In the genomic region with DNA sequence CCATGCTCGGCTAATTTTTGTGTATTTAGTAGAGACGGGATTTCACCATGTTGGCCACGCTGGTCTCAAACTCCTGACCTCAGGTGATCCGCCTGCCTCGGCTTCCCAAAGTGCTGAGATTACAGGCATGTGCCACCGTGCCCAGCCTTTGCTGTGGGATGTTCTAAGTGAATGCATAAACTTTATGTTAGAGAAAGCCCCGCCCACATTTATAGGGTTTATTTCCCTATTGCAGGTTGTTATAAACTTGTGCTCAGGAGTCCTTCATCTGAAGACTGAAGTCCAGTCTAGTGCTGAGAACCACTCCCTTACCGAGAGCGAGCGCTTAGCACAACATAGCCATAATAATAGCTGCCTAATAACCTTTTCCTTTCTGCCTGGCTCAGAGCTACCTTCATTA, we compare ENCODE assay signal across 23 cellular contexts.
A peak's percentile ranks its signal among the peaks of the same experiment; 100 is the strongest.
DNase-seq lines count a peak whose midpoint lies in the region; ATAC-seq and TF ChIP-seq lines count a peak whose summit lies in the region.
"Had no signal": no experiment of that assay in that cellular context is flagged by ENCODE, and none has a peak within 500 bp of the region (broad histone marks: within the 10 kb centered on the region; RNA-seq: fewer than 3 reads in every experiment).

No MANE protein-coding gene starts in this region.

- DNase-seq in NCI-H82 (lab: John Stamatoyannopoulos, UW) (peak; percentile 51), NCI-H82 treated with DMSO at 0.1 percent for 48 hours (lab: John Stamatoyannopoulos, UW; ENCODE audit: unreplicated experiment) (no peak), colonic mucosa (peak; percentile 86), mammary epithelial cell (no peak), progenitor cell of endocrine pancreas (ENCODE audit: low spot score, unreplicated experiment) (no peak), HuH-7.5 (ENCODE audit: low spot score) (no peak)
- DNase-seq: Calu3; CD4-positive, alpha-beta memory T cell; DMS153; HFFc6; KG1; NCI-H1092 treated with DMSO at 0.1 percent for 48 hours; NCI-H1436 treated with DMSO at 0.1 percent for 48 hours; NCI-H1930; NCI-H510A; OCI-M1; RPMI8226; SHP77 had no signal

- in situ Hi-C loops in mammary epithelial cell (cut with MboI; ENCODE audit: low sequenced_read_pairs in 2 of 2): no loop called here

- ATAC-seq in GM18861 (IDR thresholded peaks at IDR 0.05; ENCODE audit: unreplicated experiment): no peak
- ATAC-seq: HepG2 had no signal

- no peak overlapping the region for H2AFZ ChIP-seq in mammary epithelial cell (ENCODE audit: low read depth, low read length)

- 92% methylated on average over 10 of the region's 10 CpGs for WGBS in mammary epithelial cell (ENCODE audit: low coverage, missing lambda C conversion rate)

- H4K20me1 ChIP-seq in mammary epithelial cell (ENCODE audit: insufficient read depth, low read length): no peaks in the 10 kb centered on the region
- H4K20me1 ChIP-seq: BLaER1 treated with 17β-estradiol and CSF1 and Interleukin-3, amounts not matched to agents 10 nM and 100 nM had no signal

- H3K9me3 Mint-ChIP-seq in progenitor cell of endocrine pancreas (ENCODE audit: low read depth): no peaks in the 10 kb centered on the region
- H3K9me3 Mint-ChIP-seq: CD4-positive, alpha-beta memory T cell; HFFc6 had no signal

- H3K27ac ChIP-seq in colonic mucosa (peak overlapping the region; percentile 67), mucosa of rectum (ENCODE audit: low read depth in 2 of 2, low read length in 2 of 2) (peak overlapping the region; percentile 81 to 86), mammary epithelial cell (ENCODE audit: insufficient read depth, low read depth, low read length) (no peak overlapping the region)
- H3K27ac ChIP-seq: 22Rv1; BLaER1 treated with 17β-estradiol and CSF1 and Interleukin-3, amounts not matched to agents 10 nM and 100 nM had no signal

- H3K27ac Mint-ChIP-seq in progenitor cell of endocrine pancreas: no peak overlapping the region
- H3K27ac Mint-ChIP-seq: HFFc6 had no signal

- H3K4me1 ChIP-seq in colonic mucosa: peaks cover 3% of the 10 kb centered on the region
- H3K4me1 ChIP-seq in mucosa of rectum (ENCODE audit: control insufficient read depth in 2 of 2, insufficient read depth in 2 of 2, low read length in 2 of 2): peaks cover 5 to 14% of the 10 kb centered on the region in 2 donors
- no peaks in the 10 kb centered on the region for H3K4me1 ChIP-seq in mammary epithelial cell (ENCODE audit: insufficient read depth, low read length)

- no peak overlapping the region for H3K4me3 Mint-ChIP-seq in progenitor cell of endocrine pancreas (ENCODE audit: low read depth)
- H3K4me3 Mint-ChIP-seq: CD4-positive, alpha-beta memory T cell; HFFc6 had no signal

- TF ChIP-seq CTCF in colonic mucosa (IDR thresholded peaks at IDR 0.05): no peak
- TF ChIP-seq CTCF in mammary epithelial cell (conservative IDR thresholded peaks at IDR 0.05 in 1 of 2, IDR thresholded peaks at IDR 0.05 in 1 of 2; ENCODE audit: extremely low read depth in 1 of 2, insufficient read depth in 1 of 2, low read depth in 1 of 2, low read length in 2 of 2): no peak
- no peak for TF ChIP-seq CTCF in progenitor cell of endocrine pancreas (IDR thresholded peaks at IDR 0.05; ENCODE audit: unreplicated experiment)

- H3K4me3 ChIP-seq in colonic mucosa (no peak overlapping the region), mucosa of rectum (ENCODE audit: low read length in 2 of 2) (peak overlapping the region in 1 of 2 donors; percentile 41), mammary epithelial cell (replicated peaks in 1 of 3; ENCODE audit: insufficient read depth in 1 of 3, low read depth in 2 of 3, low read length in 3 of 3) (no peak overlapping the region)
- H3K4me3 ChIP-seq: BLaER1 treated with 17β-estradiol and CSF1 and Interleukin-3, amounts not matched to agents 10 nM and 100 nM had no signal

- no peaks in the 10 kb centered on the region for H3K36me3 ChIP-seq in colonic mucosa
- no peaks in the 10 kb centered on the region for H3K36me3 ChIP-seq in mucosa of rectum (ENCODE audit: control insufficient read depth in 2 of 2, insufficient read depth in 2 of 2, low read length in 2 of 2)
- no peaks in the 10 kb centered on the region for H3K36me3 ChIP-seq in mammary epithelial cell (ENCODE audit: insufficient read depth, low read length)

- H3K4me1 Mint-ChIP-seq in progenitor cell of endocrine pancreas (ENCODE audit: low read depth): peaks cover 5% of the 10 kb centered on the region

- no peaks in the 10 kb centered on the region for H3K79me2 ChIP-seq in mammary epithelial cell (ENCODE audit: insufficient read depth, low read length)

- H3K27me3 ChIP-seq in colonic mucosa (no peaks in the 10 kb centered on the region), mucosa of rectum (ENCODE audit: control insufficient read depth in 2 of 2, insufficient read depth in 2 of 2, low read length in 2 of 2) (no peaks in the 10 kb centered on the region), mammary epithelial cell (ENCODE audit: insufficient read depth, low read length) (no peaks in the 10 kb centered on the region)
- H3K27me3 ChIP-seq: BLaER1 treated with 17β-estradiol and CSF1 and Interleukin-3, amounts not matched to agents 10 nM and 100 nM had no signal

- CTCF ChIA-PET in mammary epithelial cell (lab: Charles Lee; ENCODE audit: low non-redundant PET): no interaction called here

- H3K9me3 ChIP-seq in colonic mucosa (no peaks in the 10 kb centered on the region), mucosa of rectum (ENCODE audit: control insufficient read depth in 2 of 2, low read length in 2 of 2) (no peaks in the 10 kb centered on the region), mammary epithelial cell (replicated peaks; ENCODE audit: insufficient read depth, low read length) (no peaks in the 10 kb centered on the region)

- peak overlapping the region; percentile 12 to 43 for H3K9ac ChIP-seq in colonic mucosa (ENCODE audit: low read depth in 2 of 2, low read length in 2 of 2)
- peak overlapping the region in 1 of 2 donors; percentile 63 for H3K9ac ChIP-seq in mucosa of rectum (ENCODE audit: low read depth in 1 of 2, low read length in 2 of 2)
- no peak overlapping the region for H3K9ac ChIP-seq in mammary epithelial cell (ENCODE audit: insufficient read depth, low read length)
- H3K9ac ChIP-seq: BLaER1 treated with 17β-estradiol and CSF1 and Interleukin-3, amounts not matched to agents 10 nM and 100 nM had no signal

- no peak overlapping the region for H3K4me2 ChIP-seq in mammary epithelial cell (ENCODE audit: insufficient read depth, low read depth, low read length)
- H3K4me2 ChIP-seq: BLaER1 treated with 17β-estradiol and CSF1 and Interleukin-3, amounts not matched to agents 10 nM and 100 nM had no signal

- dilution Hi-C loops in mammary epithelial cell (cut with HindIII; ENCODE audit: low sequenced_read_pairs): no loop called here

- BruUV-seq in mammary epithelial cell (replicated peaks; lab: Mats Ljungman, UMichigan): no TSS peak

- intact Hi-C loops in colonic mucosa (cut with DNase I): no loop called here
- intact Hi-C loops in mammary epithelial cell (cut with micrococcal nuclease): no loop called here

- H3K27me3 Mint-ChIP-seq in progenitor cell of endocrine pancreas: no peaks in the 10 kb centered on the region
- H3K27me3 Mint-ChIP-seq: CD4-positive, alpha-beta memory T cell had no signal

- H3K36me3 Mint-ChIP-seq in progenitor cell of endocrine pancreas (ENCODE audit: insufficient read depth): no peaks in the 10 kb centered on the region
- H3K36me3 Mint-ChIP-seq: CD4-positive, alpha-beta memory T cell had no signal

Comparison
In these comparisons a context has a peak if more than half of its experiments do, and no peak if none do; other contexts are left out.
1. DNase-seq: peak in NCI-H82 (single experiment) and colonic mucosa (single experiment); none in NCI-H82 treated with DMSO at 0.1 percent for 48 hours (single experiment), mammary epithelial cell (single experiment), progenitor cell of endocrine pancreas (single experiment) and HuH-7.5 (single experiment).